ENCODE assay signal across 9 cellular contexts in the genomic region with DNA sequence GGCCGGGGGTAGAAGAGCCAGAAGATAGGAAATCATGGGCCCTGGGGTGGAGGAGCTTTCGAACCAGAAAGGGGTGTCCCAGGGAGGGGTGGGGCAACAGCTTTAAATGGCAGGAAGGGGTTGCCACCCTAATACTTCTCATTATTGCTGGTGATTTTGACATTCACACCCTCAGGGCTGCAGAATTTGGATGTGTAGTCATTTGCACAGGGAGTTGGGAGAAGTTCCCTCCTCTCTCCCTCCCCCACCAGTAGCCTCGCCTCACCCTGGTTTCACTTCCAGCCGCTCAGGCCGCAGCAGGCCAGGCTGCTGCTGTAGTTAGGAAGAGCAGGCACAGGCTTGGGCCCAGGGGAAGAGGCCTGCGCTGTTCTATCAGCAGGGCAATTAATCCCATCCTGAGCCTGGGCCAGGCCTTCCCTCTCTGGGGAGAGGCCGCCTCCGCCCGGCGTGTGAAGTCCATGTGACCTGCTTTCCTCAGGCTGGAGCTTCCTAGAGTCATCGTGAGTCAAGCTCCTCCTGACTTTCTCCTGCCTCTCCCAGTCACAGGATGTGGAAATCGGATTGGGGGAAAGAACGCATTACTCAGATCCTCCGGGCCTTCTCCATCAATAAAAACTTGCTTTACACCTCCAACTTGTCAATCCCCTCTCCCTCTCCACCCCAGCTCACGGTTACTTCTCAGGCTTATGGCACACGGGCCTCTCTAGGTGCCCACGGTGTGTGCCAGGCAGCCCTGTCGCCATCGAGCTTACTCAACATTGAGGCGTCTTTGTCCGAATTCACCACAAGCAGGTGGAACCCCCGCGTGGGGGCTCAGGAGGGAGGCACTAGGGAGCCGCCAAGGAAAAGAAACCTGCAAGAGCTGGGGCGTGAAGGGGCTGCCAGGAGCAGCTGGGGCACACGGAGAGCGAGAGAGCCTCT. TPM values are rescaled to one million over a fixed set of nuclear protein-coding genes. Genes with fewer than 3 reads are reported as not detected.
DNase-seq lines count a peak whose midpoint lies in the region; ATAC-seq and TF ChIP-seq lines count a peak whose summit lies in the region.
"Had no signal": no experiment of that assay in that cellular context is flagged by ENCODE, and none has a peak within 500 bp of the region (broad histone marks: within the 10 kb centered on the region; RNA-seq: fewer than 3 reads in every experiment).

No MANE protein-coding gene starts in this region.

- in situ Hi-C loops in HAP-1 (cut with MboI; ENCODE audit: low sequenced_read_pairs), result no loop called here

- H3K4me3 ChIP-seq in HFF-Myc (replicated peaks; ENCODE audit: low read depth, low read length) (no peak overlapping the region), HAP-1 (no peak overlapping the region)

- POLR2A ChIA-PET in WTC11 (lab: Charles Lee), result interaction anchor here (0.6 kb wide), 1 partner anchor 54 kb away, joined by 3 read pairs; no protein-coding TSS in a partner anchor

- no peaks in the 10 kb centered on the region for H3K36me3 ChIP-seq in HAP-1 (replicated peaks)

- peaks cover 70% of the 10 kb centered on the region for H3K4me1 Mint-ChIP-seq in WTC11
- H3K4me1 Mint-ChIP-seq: activated B cell treated with CpG ODN at 0.5 μM for 24 hours had no signal

- ATAC-seq in WTC11 (peak; percentile 68), left ventricle myocardium superior (peak; percentile 99), GM21526 (IDR thresholded peaks at IDR 0.05; ENCODE audit: low FRiP score, unreplicated experiment) (no peak)

- H3K36me3 Mint-ChIP-seq in WTC11, result no peaks in the 10 kb centered on the region

- H3K27me3 ChIP-seq in HAP-1 (ENCODE audit: low read depth), result no peaks in the 10 kb centered on the region

- no peaks in the 10 kb centered on the region for H3K4me1 ChIP-seq in HAP-1

- CTCF ChIA-PET in WTC11 (lab: Charles Lee), result interaction anchor here (0.9 kb wide), 1 partner anchor 520 kb away, joined by 4 read pairs; a partner anchor contains a TSS

- DNase-seq in HFF-Myc (ENCODE audit: extremely low read depth, low read depth) (peak; percentile 95), WTC11 (ENCODE audit: low spot score) (peak; percentile 25), left ventricle myocardium superior (peak; percentile 94), retina (peak; percentile 25), cortex of kidney (lab: John Stamatoyannopoulos, UW) (no peak), HAP-1 (ENCODE audit: low spot score in 2 of 2) (no peak), germinal center (ENCODE audit: low spot score) (no peak)
- DNase-seq: activated B cell treated with CpG ODN at 0.5 μM for 24 hours had no signal

- H3K27ac Mint-ChIP-seq in WTC11, result peak overlapping the region; percentile 98
- H3K27ac Mint-ChIP-seq: activated B cell treated with CpG ODN at 0.5 μM for 24 hours had no signal

- intact Hi-C loops in left ventricle myocardium superior (cut with micrococcal nuclease), result no loop called here

- peak overlapping the region; percentile 48; the same call in 1 of the 2 replicates for H3K4me3 Mint-ChIP-seq in WTC11
- H3K4me3 Mint-ChIP-seq: activated B cell treated with CpG ODN at 0.5 μM for 24 hours had no signal

- H3K27me3 Mint-ChIP-seq in WTC11 (ENCODE audit: low read depth), result no peaks in the 10 kb centered on the region; the same call in none of the 2 replicates

- H3K9me3 ChIP-seq in HAP-1, result no peaks in the 10 kb centered on the region

- TF ChIP-seq CTCF in HFF-Myc (IDR thresholded peaks at IDR 0.05; ENCODE audit: low read depth, low read length, missing control alignments), result no peak
- TF ChIP-seq CTCF in WTC11 (IDR thresholded peaks at IDR 0.05), result no peak

- no peaks in the 10 kb centered on the region for H3K9me3 Mint-ChIP-seq in WTC11
- H3K9me3 Mint-ChIP-seq: activated B cell treated with CpG ODN at 0.5 μM for 24 hours had no signal

TF ChIP-seq in WTC11, 78 proteins besides CTCF, POLR2A, EP300 and RAD21 (continues in another document):
- TF ChIP-seq, protein P1, sequence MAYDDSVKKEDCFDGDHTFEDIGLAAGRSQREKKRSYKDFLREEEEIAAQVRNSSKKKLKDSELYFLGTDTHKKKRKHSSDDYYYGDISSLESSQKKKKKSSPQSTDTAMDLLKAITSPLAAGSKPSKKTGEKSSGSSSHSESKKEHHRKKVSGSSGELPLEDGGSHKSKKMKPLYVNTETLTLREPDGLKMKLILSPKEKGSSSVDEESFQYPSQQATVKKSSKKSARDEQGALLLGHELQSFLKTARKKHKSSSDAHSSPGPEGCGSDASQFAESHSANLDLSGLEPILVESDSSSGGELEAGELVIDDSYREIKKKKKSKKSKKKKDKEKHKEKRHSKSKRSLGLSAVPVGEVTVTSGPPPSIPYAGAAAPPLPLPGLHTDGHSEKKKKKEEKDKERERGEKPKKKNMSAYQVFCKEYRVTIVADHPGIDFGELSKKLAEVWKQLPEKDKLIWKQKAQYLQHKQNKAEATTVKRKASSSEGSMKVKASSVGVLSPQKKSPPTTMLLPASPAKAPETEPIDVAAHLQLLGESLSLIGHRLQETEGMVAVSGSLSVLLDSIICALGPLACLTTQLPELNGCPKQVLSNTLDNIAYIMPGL (CRISPR knock-in tag; IDR thresholded peaks at IDR 0.05), result no peak
- TF ChIP-seq, protein P2, sequence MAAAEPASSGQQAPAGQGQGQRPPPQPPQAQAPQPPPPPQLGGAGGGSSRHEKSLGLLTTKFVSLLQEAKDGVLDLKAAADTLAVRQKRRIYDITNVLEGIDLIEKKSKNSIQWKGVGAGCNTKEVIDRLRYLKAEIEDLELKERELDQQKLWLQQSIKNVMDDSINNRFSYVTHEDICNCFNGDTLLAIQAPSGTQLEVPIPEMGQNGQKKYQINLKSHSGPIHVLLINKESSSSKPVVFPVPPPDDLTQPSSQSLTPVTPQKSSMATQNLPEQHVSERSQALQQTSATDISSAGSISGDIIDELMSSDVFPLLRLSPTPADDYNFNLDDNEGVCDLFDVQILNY (CRISPR knock-in tag; IDR thresholded peaks at IDR 0.05), result peak; percentile 45; the same call in 1 of the 2 replicates
- TF ChIP-seq ZNF263 (CRISPR knock-in tag; IDR thresholded peaks at IDR 0.05; ENCODE audit: low read depth) (no peak), FOXP1 (CRISPR knock-in tag; IDR thresholded peaks at IDR 0.05; ENCODE audit: borderline replicate concordance) (0 out of 2 replicates have a peak, but pooled peaks have one; percentile 49), ZNF396 (CRISPR knock-in tag; IDR thresholded peaks at IDR 0.05; ENCODE audit: borderline replicate concordance) (no peak), TEAD4 (CRISPR knock-in tag; IDR thresholded peaks at IDR 0.05) (no peak), ZNF416 (CRISPR knock-in tag; IDR thresholded peaks at IDR 0.05) (no peak), FOXK1 (CRISPR knock-in tag; IDR thresholded peaks at IDR 0.05) (no peak), SMAD3 (CRISPR knock-in tag; IDR thresholded peaks at IDR 0.05; ENCODE audit: borderline replicate concordance) (no peak)
- TF ChIP-seq, protein P3, sequence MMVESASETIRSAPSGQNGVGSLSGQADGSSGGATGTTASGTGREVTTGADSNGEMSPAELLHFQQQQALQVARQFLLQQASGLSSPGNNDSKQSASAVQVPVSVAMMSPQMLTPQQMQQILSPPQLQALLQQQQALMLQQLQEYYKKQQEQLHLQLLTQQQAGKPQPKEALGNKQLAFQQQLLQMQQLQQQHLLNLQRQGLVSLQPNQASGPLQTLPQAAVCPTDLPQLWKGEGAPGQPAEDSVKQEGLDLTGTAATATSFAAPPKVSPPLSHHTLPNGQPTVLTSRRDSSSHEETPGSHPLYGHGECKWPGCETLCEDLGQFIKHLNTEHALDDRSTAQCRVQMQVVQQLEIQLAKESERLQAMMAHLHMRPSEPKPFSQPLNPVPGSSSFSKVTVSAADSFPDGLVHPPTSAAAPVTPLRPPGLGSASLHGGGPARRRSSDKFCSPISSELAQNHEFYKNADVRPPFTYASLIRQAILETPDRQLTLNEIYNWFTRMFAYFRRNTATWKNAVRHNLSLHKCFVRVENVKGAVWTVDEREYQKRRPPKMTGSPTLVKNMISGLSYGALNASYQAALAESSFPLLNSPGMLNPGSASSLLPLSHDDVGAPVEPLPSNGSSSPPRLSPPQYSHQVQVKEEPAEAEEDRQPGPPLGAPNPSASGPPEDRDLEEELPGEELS (CRISPR knock-in tag; IDR thresholded peaks at IDR 0.05), result no peak
- TF ChIP-seq, protein P4, sequence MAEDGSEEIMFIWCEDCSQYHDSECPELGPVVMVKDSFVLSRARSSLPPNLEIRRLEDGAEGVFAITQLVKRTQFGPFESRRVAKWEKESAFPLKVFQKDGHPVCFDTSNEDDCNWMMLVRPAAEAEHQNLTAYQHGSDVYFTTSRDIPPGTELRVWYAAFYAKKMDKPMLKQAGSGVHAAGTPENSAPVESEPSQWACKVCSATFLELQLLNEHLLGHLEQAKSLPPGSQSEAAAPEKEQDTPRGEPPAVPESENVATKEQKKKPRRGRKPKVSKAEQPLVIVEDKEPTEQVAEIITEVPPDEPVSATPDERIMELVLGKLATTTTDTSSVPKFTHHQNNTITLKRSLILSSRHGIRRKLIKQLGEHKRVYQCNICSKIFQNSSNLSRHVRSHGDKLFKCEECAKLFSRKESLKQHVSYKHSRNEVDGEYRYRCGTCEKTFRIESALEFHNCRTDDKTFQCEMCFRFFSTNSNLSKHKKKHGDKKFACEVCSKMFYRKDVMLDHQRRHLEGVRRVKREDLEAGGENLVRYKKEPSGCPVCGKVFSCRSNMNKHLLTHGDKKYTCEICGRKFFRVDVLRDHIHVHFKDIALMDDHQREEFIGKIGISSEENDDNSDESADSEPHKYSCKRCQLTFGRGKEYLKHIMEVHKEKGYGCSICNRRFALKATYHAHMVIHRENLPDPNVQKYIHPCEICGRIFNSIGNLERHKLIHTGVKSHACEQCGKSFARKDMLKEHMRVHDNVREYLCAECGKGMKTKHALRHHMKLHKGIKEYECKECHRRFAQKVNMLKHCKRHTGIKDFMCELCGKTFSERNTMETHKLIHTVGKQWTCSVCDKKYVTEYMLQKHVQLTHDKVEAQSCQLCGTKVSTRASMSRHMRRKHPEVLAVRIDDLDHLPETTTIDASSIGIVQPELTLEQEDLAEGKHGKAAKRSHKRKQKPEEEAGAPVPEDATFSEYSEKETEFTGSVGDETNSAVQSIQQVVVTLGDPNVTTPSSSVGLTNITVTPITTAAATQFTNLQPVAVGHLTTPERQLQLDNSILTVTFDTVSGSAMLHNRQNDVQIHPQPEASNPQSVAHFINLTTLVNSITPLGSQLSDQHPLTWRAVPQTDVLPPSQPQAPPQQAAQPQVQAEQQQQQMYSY (CRISPR knock-in tag; IDR thresholded peaks at IDR 0.05), result peak; percentile 75
- TF ChIP-seq, protein P5, sequence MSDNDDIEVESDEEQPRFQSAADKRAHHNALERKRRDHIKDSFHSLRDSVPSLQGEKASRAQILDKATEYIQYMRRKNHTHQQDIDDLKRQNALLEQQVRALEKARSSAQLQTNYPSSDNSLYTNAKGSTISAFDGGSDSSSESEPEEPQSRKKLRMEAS (CRISPR knock-in tag; IDR thresholded peaks at IDR 0.05), result peak; percentile 69; the same call in 1 of the 2 replicates
- TF ChIP-seq, protein P6, sequence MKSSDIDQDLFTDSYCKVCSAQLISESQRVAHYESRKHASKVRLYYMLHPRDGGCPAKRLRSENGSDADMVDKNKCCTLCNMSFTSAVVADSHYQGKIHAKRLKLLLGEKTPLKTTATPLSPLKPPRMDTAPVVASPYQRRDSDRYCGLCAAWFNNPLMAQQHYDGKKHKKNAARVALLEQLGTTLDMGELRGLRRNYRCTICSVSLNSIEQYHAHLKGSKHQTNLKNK (CRISPR knock-in tag; IDR thresholded peaks at IDR 0.05), result no peak

RNA-seq across cellular contexts. Expression of a gene that starts 7.8 kb away (rescaled TPM):
- 0.44 to 0.98 TPM (median 0.50 TPM) in 3 replicates for total RNA-seq in WTC11 (2021)
- total RNA-seq in left ventricle myocardium superior, result not detected

Comparison
In these comparisons a context has a peak if more than half of its experiments do, and no peak if none do; other contexts are left out.
1. DNase-seq: peak in HFF-Myc (single experiment), WTC11 (single experiment), left ventricle myocardium superior (single experiment) and retina (single experiment); none in cortex of kidney (single experiment), HAP-1 (0 of 2) and germinal center (single experiment).